1 cellular context compared by ENCODE assay signal in the genomic region with DNA sequence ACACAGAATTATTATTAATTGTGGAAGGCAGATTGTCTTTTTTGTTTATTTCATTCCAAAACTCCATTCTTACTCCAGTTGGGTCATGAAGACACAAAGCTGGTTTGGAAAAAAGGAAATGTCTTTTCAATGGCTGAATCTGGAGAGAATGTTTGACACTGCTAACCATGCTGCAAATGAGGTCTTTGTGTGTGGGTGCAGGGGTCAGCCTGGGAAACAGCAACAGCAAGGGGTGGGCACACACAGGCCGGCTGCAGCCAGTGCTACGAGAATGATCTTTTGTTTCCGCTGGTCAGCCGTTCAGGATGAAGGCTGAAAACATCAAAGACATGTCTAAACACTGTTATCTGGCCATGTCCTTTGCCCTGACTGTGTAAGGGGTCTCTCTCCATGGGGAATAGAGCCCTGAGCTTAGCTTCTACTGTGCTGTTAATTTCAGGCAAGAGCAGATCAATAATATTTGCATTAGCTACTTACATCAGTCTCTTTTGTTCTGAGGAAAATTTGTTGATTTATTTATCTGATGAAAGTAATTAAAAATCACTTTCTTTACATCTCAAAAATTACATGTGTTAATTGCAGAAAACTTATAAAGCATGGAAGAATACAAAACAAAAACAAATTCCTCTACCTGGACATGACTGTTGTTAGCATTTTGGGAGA.
TF ChIP-seq lines count a peak whose summit lies in the region.

No MANE protein-coding gene starts in this region.

TF ChIP-seq in HepG2, 621 proteins besides CTCF, POLR2A, EP300 and RAD21 (continued from another document and continues in another):
- TF ChIP-seq, protein P1, sequence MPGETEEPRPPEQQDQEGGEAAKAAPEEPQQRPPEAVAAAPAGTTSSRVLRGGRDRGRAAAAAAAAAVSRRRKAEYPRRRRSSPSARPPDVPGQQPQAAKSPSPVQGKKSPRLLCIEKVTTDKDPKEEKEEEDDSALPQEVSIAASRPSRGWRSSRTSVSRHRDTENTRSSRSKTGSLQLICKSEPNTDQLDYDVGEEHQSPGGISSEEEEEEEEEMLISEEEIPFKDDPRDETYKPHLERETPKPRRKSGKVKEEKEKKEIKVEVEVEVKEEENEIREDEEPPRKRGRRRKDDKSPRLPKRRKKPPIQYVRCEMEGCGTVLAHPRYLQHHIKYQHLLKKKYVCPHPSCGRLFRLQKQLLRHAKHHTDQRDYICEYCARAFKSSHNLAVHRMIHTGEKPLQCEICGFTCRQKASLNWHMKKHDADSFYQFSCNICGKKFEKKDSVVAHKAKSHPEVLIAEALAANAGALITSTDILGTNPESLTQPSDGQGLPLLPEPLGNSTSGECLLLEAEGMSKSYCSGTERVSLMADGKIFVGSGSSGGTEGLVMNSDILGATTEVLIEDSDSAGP (CRISPR knock-in tag; IDR thresholded peaks at IDR 0.05; ENCODE audit: borderline replicate concordance) = peak; percentile 91
- TF ChIP-seq SOX6 (IDR thresholded peaks at IDR 0.05) (no peak), SOX6 (CRISPR knock-in tag; IDR thresholded peaks at IDR 0.05) (peak; percentile 100), BRD4 (CRISPR knock-in tag; IDR thresholded peaks at IDR 0.05) (peak; percentile 99), KDM4B (CRISPR knock-in tag; IDR thresholded peaks at IDR 0.05) (peak; percentile 95), SRSF1 (optimal IDR thresholded peaks at IDR 0.05; ENCODE audit: low read depth, low read length) (no peak), RORA (CRISPR knock-in tag; IDR thresholded peaks at IDR 0.05) (no peak), ZNF225 (CRISPR knock-in tag; IDR thresholded peaks at IDR 0.05) (no peak), ATAD3A (CRISPR knock-in tag; IDR thresholded peaks at IDR 0.05) (no peak), CENPT (CRISPR knock-in tag; IDR thresholded peaks at IDR 0.05; ENCODE audit: low read depth) (no peak), KLF15 (CRISPR knock-in tag; IDR thresholded peaks at IDR 0.05; ENCODE audit: borderline replicate concordance) (no peak), ZNF446 (CRISPR knock-in tag; IDR thresholded peaks at IDR 0.05) (peak; percentile 85; the same call in 1 of the 2 replicates), HNRNPLL (IDR thresholded peaks at IDR 0.05; ENCODE audit: low read depth, low read length, poor library complexity, severe bottlenecking) (no peak), ZFP41 (CRISPR knock-in tag; IDR thresholded peaks at IDR 0.05; ENCODE audit: borderline replicate concordance) (no peak), ZNF660 (CRISPR knock-in tag; IDR thresholded peaks at IDR 0.05; ENCODE audit: borderline replicate concordance, low read depth) (no peak), KDM1A (CRISPR knock-in tag; IDR thresholded peaks at IDR 0.05) (peak; percentile 74; the same call in 1 of the 2 replicates), TBX3 (IDR thresholded peaks at IDR 0.05; ENCODE audit: borderline replicate concordance) (peak; percentile 88), ATF1 (CRISPR knock-in tag; IDR thresholded peaks at IDR 0.05) (peak; percentile 86), SNAI1 (CRISPR knock-in tag; IDR thresholded peaks at IDR 0.05; ENCODE audit: borderline replicate concordance) (no peak; the same call in 1 of the 2 replicates), HNF4A (CRISPR knock-in tag; IDR thresholded peaks at IDR 0.05) (peak; percentile 100), ZNF546 (CRISPR knock-in tag; conservative IDR thresholded peaks at IDR 0.05) (no peak), EZH2 (conservative IDR thresholded peaks at IDR 0.05; ENCODE audit: low read depth, low read length) (no peak), ZNF567 (CRISPR knock-in tag; IDR thresholded peaks at IDR 0.05; ENCODE audit: borderline replicate concordance) (peak; percentile 63; the same call in 1 of the 2 replicates), REXO4 (CRISPR knock-in tag; IDR thresholded peaks at IDR 0.05; ENCODE audit: borderline replicate concordance) (no peak), ZNF674 (CRISPR knock-in tag; IDR thresholded peaks at IDR 0.05; ENCODE audit: low read depth) (0 out of 2 replicates have a peak, but pooled peaks have one; percentile 23), SAP130 (CRISPR knock-in tag; IDR thresholded peaks at IDR 0.05; ENCODE audit: low read depth) (peak; percentile 97), SMAD1 (CRISPR knock-in tag; IDR thresholded peaks at IDR 0.05; ENCODE audit: borderline replicate concordance, low read depth) (no peak), RBAK (CRISPR knock-in tag; IDR thresholded peaks at IDR 0.05) (peak; percentile 79), ZNF3 (CRISPR knock-in tag; IDR thresholded peaks at IDR 0.05) (0 out of 2 replicates have a peak, but pooled peaks have one; percentile 56), YY1 (IDR thresholded peaks at IDR 0.05; ENCODE audit: insufficient read depth, insufficient replicate concordance, low read depth, low read length) (peak; percentile 86), ZNF12 (CRISPR knock-in tag; IDR thresholded peaks at IDR 0.05) (peak; percentile 75; the same call in 1 of the 2 replicates), SIX4 (CRISPR knock-in tag; IDR thresholded peaks at IDR 0.05) (peak; percentile 92), FLYWCH1 (CRISPR knock-in tag; IDR thresholded peaks at IDR 0.05) (no peak; the same call in 1 of the 2 replicates), MEF2D (CRISPR knock-in tag; IDR thresholded peaks at IDR 0.05) (peak; percentile 98)
- TF ChIP-seq, protein P2, sequence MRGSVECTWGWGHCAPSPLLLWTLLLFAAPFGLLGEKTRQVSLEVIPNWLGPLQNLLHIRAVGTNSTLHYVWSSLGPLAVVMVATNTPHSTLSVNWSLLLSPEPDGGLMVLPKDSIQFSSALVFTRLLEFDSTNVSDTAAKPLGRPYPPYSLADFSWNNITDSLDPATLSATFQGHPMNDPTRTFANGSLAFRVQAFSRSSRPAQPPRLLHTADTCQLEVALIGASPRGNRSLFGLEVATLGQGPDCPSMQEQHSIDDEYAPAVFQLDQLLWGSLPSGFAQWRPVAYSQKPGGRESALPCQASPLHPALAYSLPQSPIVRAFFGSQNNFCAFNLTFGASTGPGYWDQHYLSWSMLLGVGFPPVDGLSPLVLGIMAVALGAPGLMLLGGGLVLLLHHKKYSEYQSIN (CRISPR knock-in tag; IDR thresholded peaks at IDR 0.05; ENCODE audit: borderline replicate concordance) = no peak
- TF ChIP-seq, protein P3, sequence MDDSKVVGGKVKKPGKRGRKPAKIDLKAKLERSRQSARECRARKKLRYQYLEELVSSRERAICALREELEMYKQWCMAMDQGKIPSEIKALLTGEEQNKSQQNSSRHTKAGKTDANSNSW (CRISPR knock-in tag; IDR thresholded peaks at IDR 0.05; ENCODE audit: borderline replicate concordance) = no peak
- TF ChIP-seq, protein P4, sequence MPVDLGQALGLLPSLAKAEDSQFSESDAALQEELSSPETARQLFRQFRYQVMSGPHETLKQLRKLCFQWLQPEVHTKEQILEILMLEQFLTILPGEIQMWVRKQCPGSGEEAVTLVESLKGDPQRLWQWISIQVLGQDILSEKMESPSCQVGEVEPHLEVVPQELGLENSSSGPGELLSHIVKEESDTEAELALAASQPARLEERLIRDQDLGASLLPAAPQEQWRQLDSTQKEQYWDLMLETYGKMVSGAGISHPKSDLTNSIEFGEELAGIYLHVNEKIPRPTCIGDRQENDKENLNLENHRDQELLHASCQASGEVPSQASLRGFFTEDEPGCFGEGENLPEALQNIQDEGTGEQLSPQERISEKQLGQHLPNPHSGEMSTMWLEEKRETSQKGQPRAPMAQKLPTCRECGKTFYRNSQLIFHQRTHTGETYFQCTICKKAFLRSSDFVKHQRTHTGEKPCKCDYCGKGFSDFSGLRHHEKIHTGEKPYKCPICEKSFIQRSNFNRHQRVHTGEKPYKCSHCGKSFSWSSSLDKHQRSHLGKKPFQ (CRISPR knock-in tag; IDR thresholded peaks at IDR 0.05; ENCODE audit: insufficient replicate concordance) = peak; percentile 15
- TF ChIP-seq, protein P5, sequence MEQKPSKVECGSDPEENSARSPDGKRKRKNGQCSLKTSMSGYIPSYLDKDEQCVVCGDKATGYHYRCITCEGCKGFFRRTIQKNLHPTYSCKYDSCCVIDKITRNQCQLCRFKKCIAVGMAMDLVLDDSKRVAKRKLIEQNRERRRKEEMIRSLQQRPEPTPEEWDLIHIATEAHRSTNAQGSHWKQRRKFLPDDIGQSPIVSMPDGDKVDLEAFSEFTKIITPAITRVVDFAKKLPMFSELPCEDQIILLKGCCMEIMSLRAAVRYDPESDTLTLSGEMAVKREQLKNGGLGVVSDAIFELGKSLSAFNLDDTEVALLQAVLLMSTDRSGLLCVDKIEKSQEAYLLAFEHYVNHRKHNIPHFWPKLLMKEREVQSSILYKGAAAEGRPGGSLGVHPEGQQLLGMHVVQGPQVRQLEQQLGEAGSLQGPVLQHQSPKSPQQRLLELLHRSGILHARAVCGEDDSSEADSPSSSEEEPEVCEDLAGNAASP (CRISPR knock-in tag; IDR thresholded peaks at IDR 0.05; ENCODE audit: borderline replicate concordance) = peak; percentile 99
- TF ChIP-seq, protein P6, sequence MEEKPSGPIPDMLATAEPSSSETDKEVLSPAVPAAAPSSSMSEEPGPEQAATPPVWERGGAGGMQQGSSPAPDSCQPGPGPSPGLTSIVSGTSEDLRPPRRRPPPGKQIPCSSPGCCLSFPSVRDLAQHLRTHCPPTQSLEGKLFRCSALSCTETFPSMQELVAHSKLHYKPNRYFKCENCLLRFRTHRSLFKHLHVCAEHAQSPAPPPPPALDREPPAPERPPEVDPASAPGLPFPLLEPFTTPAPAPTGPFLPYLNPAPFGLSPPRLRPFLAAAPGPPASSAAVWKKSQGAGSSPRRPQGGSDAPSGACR (CRISPR knock-in tag; IDR thresholded peaks at IDR 0.05) = peak; percentile 60
- TF ChIP-seq, protein P7, sequence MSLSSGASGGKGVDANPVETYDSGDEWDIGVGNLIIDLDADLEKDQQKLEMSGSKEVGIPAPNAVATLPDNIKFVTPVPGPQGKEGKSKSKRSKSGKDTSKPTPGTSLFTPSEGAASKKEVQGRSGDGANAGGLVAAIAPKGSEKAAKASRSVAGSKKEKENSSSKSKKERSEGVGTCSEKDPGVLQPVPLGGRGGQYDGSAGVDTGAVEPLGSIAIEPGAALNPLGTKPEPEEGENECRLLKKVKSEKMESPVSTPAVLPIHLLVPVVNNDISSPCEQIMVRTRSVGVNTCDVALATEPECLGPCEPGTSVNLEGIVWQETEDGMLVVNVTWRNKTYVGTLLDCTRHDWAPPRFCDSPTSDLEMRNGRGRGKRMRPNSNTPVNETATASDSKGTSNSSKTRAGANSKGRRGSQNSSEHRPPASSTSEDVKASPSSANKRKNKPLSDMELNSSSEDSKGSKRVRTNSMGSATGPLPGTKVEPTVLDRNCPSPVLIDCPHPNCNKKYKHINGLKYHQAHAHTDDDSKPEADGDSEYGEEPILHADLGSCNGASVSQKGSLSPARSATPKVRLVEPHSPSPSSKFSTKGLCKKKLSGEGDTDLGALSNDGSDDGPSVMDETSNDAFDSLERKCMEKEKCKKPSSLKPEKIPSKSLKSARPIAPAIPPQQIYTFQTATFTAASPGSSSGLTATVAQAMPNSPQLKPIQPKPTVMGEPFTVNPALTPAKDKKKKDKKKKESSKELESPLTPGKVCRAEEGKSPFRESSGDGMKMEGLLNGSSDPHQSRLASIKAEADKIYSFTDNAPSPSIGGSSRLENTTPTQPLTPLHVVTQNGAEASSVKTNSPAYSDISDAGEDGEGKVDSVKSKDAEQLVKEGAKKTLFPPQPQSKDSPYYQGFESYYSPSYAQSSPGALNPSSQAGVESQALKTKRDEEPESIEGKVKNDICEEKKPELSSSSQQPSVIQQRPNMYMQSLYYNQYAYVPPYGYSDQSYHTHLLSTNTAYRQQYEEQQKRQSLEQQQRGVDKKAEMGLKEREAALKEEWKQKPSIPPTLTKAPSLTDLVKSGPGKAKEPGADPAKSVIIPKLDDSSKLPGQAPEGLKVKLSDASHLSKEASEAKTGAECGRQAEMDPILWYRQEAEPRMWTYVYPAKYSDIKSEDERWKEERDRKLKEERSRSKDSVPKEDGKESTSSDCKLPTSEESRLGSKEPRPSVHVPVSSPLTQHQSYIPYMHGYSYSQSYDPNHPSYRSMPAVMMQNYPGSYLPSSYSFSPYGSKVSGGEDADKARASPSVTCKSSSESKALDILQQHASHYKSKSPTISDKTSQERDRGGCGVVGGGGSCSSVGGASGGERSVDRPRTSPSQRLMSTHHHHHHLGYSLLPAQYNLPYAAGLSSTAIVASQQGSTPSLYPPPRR (CRISPR knock-in tag; IDR thresholded peaks at IDR 0.05; ENCODE audit: borderline replicate concordance) = peak; percentile 98
- TF ChIP-seq, protein P8, sequence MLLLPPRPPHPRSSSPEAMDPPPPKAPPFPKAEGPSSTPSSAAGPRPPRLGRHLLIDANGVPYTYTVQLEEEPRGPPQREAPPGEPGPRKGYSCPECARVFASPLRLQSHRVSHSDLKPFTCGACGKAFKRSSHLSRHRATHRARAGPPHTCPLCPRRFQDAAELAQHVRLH (CRISPR knock-in tag; IDR thresholded peaks at IDR 0.05; ENCODE audit: borderline replicate concordance, low read depth) = peak; percentile 96; the same call in 1 of the 2 replicates
- TF ChIP-seq, protein P9, sequence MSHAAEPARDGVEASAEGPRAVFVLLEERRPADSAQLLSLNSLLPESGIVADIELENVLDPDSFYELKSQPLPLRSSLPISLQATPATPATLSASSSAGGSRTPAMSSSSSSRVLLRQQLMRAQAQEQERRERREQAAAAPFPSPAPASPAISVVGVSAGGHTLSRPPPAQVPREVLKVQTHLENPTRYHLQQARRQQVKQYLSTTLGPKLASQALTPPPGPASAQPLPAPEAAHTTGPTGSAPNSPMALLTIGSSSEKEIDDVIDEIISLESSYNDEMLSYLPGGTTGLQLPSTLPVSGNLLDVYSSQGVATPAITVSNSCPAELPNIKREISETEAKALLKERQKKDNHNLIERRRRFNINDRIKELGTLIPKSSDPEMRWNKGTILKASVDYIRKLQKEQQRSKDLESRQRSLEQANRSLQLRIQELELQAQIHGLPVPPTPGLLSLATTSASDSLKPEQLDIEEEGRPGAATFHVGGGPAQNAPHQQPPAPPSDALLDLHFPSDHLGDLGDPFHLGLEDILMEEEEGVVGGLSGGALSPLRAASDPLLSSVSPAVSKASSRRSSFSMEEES (CRISPR knock-in tag; IDR thresholded peaks at IDR 0.05) = peak; percentile 93
- TF ChIP-seq, protein P10, sequence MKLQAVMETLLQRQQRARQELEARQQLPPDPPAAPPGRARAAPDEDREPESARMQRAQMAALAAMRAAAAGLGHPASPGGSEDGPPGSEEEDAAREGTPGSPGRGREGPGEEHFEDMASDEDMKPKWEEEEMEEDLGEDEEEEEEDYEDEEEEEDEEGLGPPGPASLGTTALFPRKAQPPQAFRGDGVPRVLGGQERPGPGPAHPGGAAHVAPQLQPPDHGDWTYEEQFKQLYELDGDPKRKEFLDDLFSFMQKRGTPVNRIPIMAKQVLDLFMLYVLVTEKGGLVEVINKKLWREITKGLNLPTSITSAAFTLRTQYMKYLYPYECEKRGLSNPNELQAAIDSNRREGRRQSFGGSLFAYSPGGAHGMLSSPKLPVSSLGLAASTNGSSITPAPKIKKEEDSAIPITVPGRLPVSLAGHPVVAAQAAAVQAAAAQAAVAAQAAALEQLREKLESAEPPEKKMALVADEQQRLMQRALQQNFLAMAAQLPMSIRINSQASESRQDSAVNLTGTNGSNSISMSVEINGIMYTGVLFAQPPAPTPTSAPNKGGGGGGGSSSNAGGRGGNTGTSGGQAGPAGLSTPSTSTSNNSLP (IDR thresholded peaks at IDR 0.05; ENCODE audit: low read depth, low read length) = peak; percentile 98
- TF ChIP-seq, protein P11, sequence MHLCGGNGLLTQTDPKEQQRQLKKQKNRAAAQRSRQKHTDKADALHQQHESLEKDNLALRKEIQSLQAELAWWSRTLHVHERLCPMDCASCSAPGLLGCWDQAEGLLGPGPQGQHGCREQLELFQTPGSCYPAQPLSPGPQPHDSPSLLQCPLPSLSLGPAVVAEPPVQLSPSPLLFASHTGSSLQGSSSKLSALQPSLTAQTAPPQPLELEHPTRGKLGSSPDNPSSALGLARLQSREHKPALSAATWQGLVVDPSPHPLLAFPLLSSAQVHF (CRISPR knock-in tag; IDR thresholded peaks at IDR 0.05) = no peak
